ENCODE assay signal across 9 cellular contexts in the genomic region with DNA sequence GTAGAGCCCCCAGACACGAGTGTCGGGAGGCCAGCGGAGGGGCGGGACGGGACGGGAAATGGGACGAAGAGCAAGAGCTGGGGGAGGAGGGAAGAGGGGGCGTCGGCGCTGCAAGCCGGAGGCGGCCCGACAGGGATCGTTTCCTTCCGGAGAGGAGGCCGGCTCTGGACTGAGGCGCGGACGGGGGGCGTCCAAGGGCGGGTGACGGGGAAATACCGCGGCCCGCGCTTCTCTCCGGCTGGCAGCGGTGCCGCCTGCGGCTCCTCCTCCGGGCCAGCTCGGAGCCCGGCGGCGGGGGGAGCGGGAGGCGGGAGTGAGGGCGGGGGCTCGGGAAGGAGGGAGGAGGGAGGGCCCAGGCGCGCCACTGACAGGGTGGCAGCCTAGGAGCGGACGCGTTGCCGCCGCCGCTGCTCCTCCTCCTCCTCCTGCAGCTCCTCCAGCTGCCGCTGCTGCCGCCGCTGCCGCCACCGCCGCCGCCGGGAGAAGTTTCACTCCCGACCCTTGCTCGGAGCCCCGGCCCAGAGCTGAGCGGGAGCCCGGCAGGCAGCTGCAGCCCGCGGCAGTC. TPM values are rescaled to one million over a fixed set of nuclear protein-coding genes. Genes with fewer than 3 reads are reported as not detected.
DNase-seq lines count a peak whose midpoint lies in the region; ATAC-seq and TF ChIP-seq lines count a peak whose summit lies in the region.
"Had no signal": no experiment of that assay in that cellular context is flagged by ENCODE, and none has a peak within 500 bp of the region (broad histone marks: within the 10 kb centered on the region; RNA-seq: fewer than 3 reads in every experiment).

CHSY3 (plus strand) TSS at position 364 of the 565 bp plus-strand sequence.

- TF ChIP-seq POLR2A in Peyer's patch (IDR thresholded peaks at IDR 0.05) = no peak

- no peaks in the 10 kb centered on the region for H3K36me3 ChIP-seq in CD4-positive, CD25-positive, alpha-beta regulatory T cell (ENCODE audit: control insufficient read depth, insufficient read depth, low read length)
- no peaks in the 10 kb centered on the region for H3K36me3 ChIP-seq in Peyer's patch

- peaks cover 52% of the 10 kb centered on the region for H3K27me3 Mint-ChIP-seq in CD4-positive, CD25-positive, alpha-beta regulatory T cell

- H3K27me3 ChIP-seq in CD4-positive, CD25-positive, alpha-beta regulatory T cell (ENCODE audit: control insufficient read depth, insufficient read depth, low read length) = peaks cover 15% of the 10 kb centered on the region
- H3K27me3 ChIP-seq in Peyer's patch = peaks cover 0 to 4% of the 10 kb centered on the region in 2 donors

- peak within 1 kb of the TSS; percentile 66 to 89 (median 78) for H3K4me3 Mint-ChIP-seq in CD4-positive, CD25-positive, alpha-beta regulatory T cell

- no peak within 1 kb of the TSS for H3K4me3 ChIP-seq in CD4-positive, CD25-positive, alpha-beta regulatory T cell (ENCODE audit: low read depth, low read length)
- H3K4me3 ChIP-seq in Peyer's patch = peak within 1 kb of the TSS; percentile 38 to 77 (median 62)

- peaks cover 0 to 6% (median 0%) of the 10 kb centered on the region in 7 donors for H3K9me3 Mint-ChIP-seq in CD4-positive, CD25-positive, alpha-beta regulatory T cell

- no peak within 1 kb of the TSS for H3K27ac ChIP-seq in CD4-positive, CD25-positive, alpha-beta regulatory T cell (ENCODE audit: insufficient read depth, low read length, poor library complexity, severe bottlenecking)
- peak within 1 kb of the TSS; percentile 48 to 73 (median 62) for H3K27ac ChIP-seq in Peyer's patch

- H3K27ac Mint-ChIP-seq in CD4-positive, CD25-positive, alpha-beta regulatory T cell = peak within 1 kb of the TSS in 1 of 3 donors; percentile 48

- H3K9me3 ChIP-seq in CD4-positive, CD25-positive, alpha-beta regulatory T cell (ENCODE audit: control insufficient read depth in 2 of 2, low read length in 2 of 2) = no peaks in the 10 kb centered on the region
- no peaks in the 10 kb centered on the region for H3K9me3 ChIP-seq in Peyer's patch

- peaks cover 19% of the 10 kb centered on the region for H3K4me1 ChIP-seq in CD4-positive, CD25-positive, alpha-beta regulatory T cell (ENCODE audit: control insufficient read depth, insufficient read depth, low read length, poor library complexity, severe bottlenecking)
- H3K4me1 ChIP-seq in Peyer's patch = peaks cover 0 to 22% (median 0%) of the 10 kb centered on the region in 4 donors

- H3K36me3 Mint-ChIP-seq in CD4-positive, CD25-positive, alpha-beta regulatory T cell = no peaks in the 10 kb centered on the region

- no peak for ATAC-seq in CD4-positive, CD25-positive, alpha-beta regulatory T cell (ENCODE audit: low read depth in 2 of 2)
- ATAC-seq in GM19372 (IDR thresholded peaks at IDR 0.05; ENCODE audit: low read depth, unreplicated experiment) = peak; percentile 50
- peak; percentile 66 for ATAC-seq in HG03457 (IDR thresholded peaks at IDR 0.05; ENCODE audit: unreplicated experiment)

- TF ChIP-seq CTCF in Peyer's patch (IDR thresholded peaks at IDR 0.05) = peak in 3 of 6 experiments; percentile 7 to 17 (median 14)

- peaks cover 0 to 19% (median 9%) of the 10 kb centered on the region in 4 donors for H3K4me1 Mint-ChIP-seq in CD4-positive, CD25-positive, alpha-beta regulatory T cell

- peak in 2 of 3 donors; percentile 9 to 41 for DNase-seq in CD4-positive, CD25-positive, alpha-beta regulatory T cell
- DNase-seq in Peyer's patch (peak; percentile 17 to 83 (median 73)), astrocyte of the hippocampus (ENCODE audit: low read depth, low spot score) (peak; percentile 93), hepatic stellate cell (ENCODE audit: low spot score) (peak; percentile 78), pons (ENCODE audit: low spot score) (peak; percentile 66), cerebellar nuclear complex (lab: John Stamatoyannopoulos, UW) (no peak)

RNA-seq across cellular contexts. Expression of gene CHSY3, which starts in this region (rescaled TPM):
- total RNA-seq in CD4-positive, CD25-positive, alpha-beta regulatory T cell = not detected
- polyA plus RNA-seq in CD4-positive, CD25-positive, alpha-beta regulatory T cell = under 1 TPM in 1 of 4 donors, not detected in 3; 0.14 TPM
- 1 to 10 TPM in 3 of 4 donors, under 1 TPM in 1; 0.35 to 2.5 (median 1.4) TPM for total RNA-seq in Peyer's patch
- total RNA-seq: T-helper 1 cell treated with Interleukin-12 subunit alpha and Interleukin-12 subunit beta and Interleukin-4 antibody, amounts not matched to agents 30 ng/mL and 1 ng/mL, for 36 hours had no signal

Comparison
In these comparisons a context has a peak if more than half of its experiments do, and no peak if none do; other contexts are left out.
1. Peak in DNase-seq in CD4-positive, CD25-positive, alpha-beta regulatory T cell; RNA of the gene not detected or under 1 TPM.
2. ATAC-seq: peak in GM19372 (single experiment) and HG03457 (single experiment); none in CD4-positive, CD25-positive, alpha-beta regulatory T cell (0 of 2).
3. DNase-seq: peak in Peyer's patch (3 of 3), astrocyte of the hippocampus (single experiment), hepatic stellate cell (single experiment) and pons (single experiment); none in cerebellar nuclear complex (0 of 2).